Comparison of ENCODE assay signal across 19 cellular contexts in genomic region chr12:61781021-61781581, GRCh38.
DNase-seq lines count a peak whose midpoint lies in the region; ATAC-seq and TF ChIP-seq lines count a peak whose summit lies in the region.
"Had no signal": no experiment of that assay in that cellular context is flagged by ENCODE, and none has a peak within 500 bp of the region (broad histone marks: within the 10 kb centered on the region; RNA-seq: fewer than 3 reads in every experiment).

No MANE protein-coding gene starts in this region.

- H3K4me3 ChIP-seq in neural cell (ENCODE audit: low read length) = no peak overlapping the region
- no peak overlapping the region for H3K4me3 ChIP-seq in CD8-positive, alpha-beta memory T cell (ENCODE audit: low read length)
- H3K4me3 ChIP-seq: HAP-1 had no signal

- H3K27ac ChIP-seq in VCaP = peak overlapping the region; percentile 49
- H3K27ac ChIP-seq in neural cell (ENCODE audit: low read length) = no peak overlapping the region
- no peak overlapping the region for H3K27ac ChIP-seq in CD8-positive, alpha-beta memory T cell (ENCODE audit: low read depth, low read length)
- H3K27ac ChIP-seq: C4-2B, RWPE1 had no signal

- H3K4me2 ChIP-seq in neural cell (ENCODE audit: low read length) = peak overlapping the region; percentile 13

- H3K9me3 ChIP-seq in neural cell (ENCODE audit: low read length) = no peaks in the 10 kb centered on the region
- no peaks in the 10 kb centered on the region for H3K9me3 ChIP-seq in CD8-positive, alpha-beta memory T cell (ENCODE audit: low read length)
- H3K9me3 ChIP-seq: HAP-1 had no signal

- H2AFZ ChIP-seq in neural cell (ENCODE audit: low read depth, low read length) = no peak overlapping the region

- no peaks in the 10 kb centered on the region for H3K27me3 ChIP-seq in neural cell (ENCODE audit: insufficient read depth, low read depth, low read length)
- H3K27me3 ChIP-seq in CD8-positive, alpha-beta memory T cell (ENCODE audit: insufficient read depth, low read length, poor library complexity, severe bottlenecking) = no peaks in the 10 kb centered on the region

- no peak overlapping the region for H3K9ac ChIP-seq in neural cell (ENCODE audit: low read length)

- DNase-seq in ELF-1 (ENCODE audit: low read depth, low spot score) (peak; percentile 10), iPS-NIHi7 (ENCODE audit: extremely low spot score) (peak; percentile 11), NCI-H1417 treated with DMSO at 0.1 percent for 48 hours (lab: John Stamatoyannopoulos, UW) (no peak)
- no peak for DNase-seq in CD8-positive, alpha-beta memory T cell
- DNase-seq: DMS153; KBM-7; MV-4-11; NCI-H1930; NCI-H446; NCI-H69; NK-92 treated with Interleukin-12 subunit alpha and Interleukin-12 subunit beta, amount 100 ng/mL, for 24 hours; PC-3 had no signal

- no peak for ATAC-seq in HG03342 (IDR thresholded peaks at IDR 0.05; ENCODE audit: unreplicated experiment)
- no peak for ATAC-seq in HG03095 (IDR thresholded peaks at IDR 0.05; ENCODE audit: unreplicated experiment)
- ATAC-seq: PC-3 had no signal

- no peaks in the 10 kb centered on the region for H3K79me2 ChIP-seq in neural cell (replicated peaks; ENCODE audit: insufficient read depth, low read length)

- no peaks in the 10 kb centered on the region for H4K20me1 ChIP-seq in neural cell (ENCODE audit: insufficient read depth)

- CTCF ChIA-PET in CD8-positive, alpha-beta memory T cell (lab: Charles Lee) = no interaction called here

- TF ChIP-seq CTCF in VCaP (conservative IDR thresholded peaks at IDR 0.05) = no peak
- TF ChIP-seq CTCF in neural cell (IDR thresholded peaks at IDR 0.05; ENCODE audit: poor library complexity, severe bottlenecking) = no peak

- POLR2A ChIA-PET in CD8-positive, alpha-beta memory T cell (lab: Charles Lee) = no interaction called here

- H3K4me1 ChIP-seq in CD8-positive, alpha-beta memory T cell (ENCODE audit: insufficient read depth, low read length) = no peaks in the 10 kb centered on the region
- H3K4me1 ChIP-seq: HAP-1 had no signal

- no peaks in the 10 kb centered on the region for H3K9me2 ChIP-seq in neural cell (ENCODE audit: insufficient read depth, low read length)

- peaks cover 6 to 14% (median 9%) of the 10 kb centered on the region in 5 donors for H3K9me3 Mint-ChIP-seq in CD8-positive, alpha-beta memory T cell

- no peaks in the 10 kb centered on the region for H3K36me3 Mint-ChIP-seq in CD8-positive, alpha-beta memory T cell

- no peak overlapping the region for H3K4me3 Mint-ChIP-seq in CD8-positive, alpha-beta memory T cell

- TF ChIP-seq RAD21 in neural cell (conservative IDR thresholded peaks at IDR 0.05) = no peak

- H3K36me3 ChIP-seq in neural cell (ENCODE audit: insufficient read depth, low read length) = no peaks in the 10 kb centered on the region
- H3K36me3 ChIP-seq in CD8-positive, alpha-beta memory T cell (ENCODE audit: insufficient read depth, low read length) = no peaks in the 10 kb centered on the region
- H3K36me3 ChIP-seq: HAP-1 had no signal

- H3F3A ChIP-seq in neural cell (ENCODE audit: insufficient read depth, low read length, poor library complexity, severe bottlenecking) = peaks cover 10% of the 10 kb centered on the region

- no peak overlapping the region for H3K27ac Mint-ChIP-seq in CD8-positive, alpha-beta memory T cell

- no peaks in the 10 kb centered on the region for H3K27me3 Mint-ChIP-seq in CD8-positive, alpha-beta memory T cell

- H3K4me1 Mint-ChIP-seq in CD8-positive, alpha-beta memory T cell = peaks cover 0 to 4% (median 0%) of the 10 kb centered on the region in 3 donors

- peak; percentile 34 for TF ChIP-seq EP300 in neural cell (conservative IDR thresholded peaks at IDR 0.05; ENCODE audit: poor library complexity, severe bottlenecking)

TF ChIP-seq in neural cell, 6 proteins besides CTCF, POLR2A, EP300 and RAD21:
- TF ChIP-seq POLR2AphosphoS5 (IDR thresholded peaks at IDR 0.05) (peak; percentile 76), TAF1 (IDR thresholded peaks at IDR 0.05; ENCODE audit: low read depth) (no peak)
- TF ChIP-seq, protein P1, sequence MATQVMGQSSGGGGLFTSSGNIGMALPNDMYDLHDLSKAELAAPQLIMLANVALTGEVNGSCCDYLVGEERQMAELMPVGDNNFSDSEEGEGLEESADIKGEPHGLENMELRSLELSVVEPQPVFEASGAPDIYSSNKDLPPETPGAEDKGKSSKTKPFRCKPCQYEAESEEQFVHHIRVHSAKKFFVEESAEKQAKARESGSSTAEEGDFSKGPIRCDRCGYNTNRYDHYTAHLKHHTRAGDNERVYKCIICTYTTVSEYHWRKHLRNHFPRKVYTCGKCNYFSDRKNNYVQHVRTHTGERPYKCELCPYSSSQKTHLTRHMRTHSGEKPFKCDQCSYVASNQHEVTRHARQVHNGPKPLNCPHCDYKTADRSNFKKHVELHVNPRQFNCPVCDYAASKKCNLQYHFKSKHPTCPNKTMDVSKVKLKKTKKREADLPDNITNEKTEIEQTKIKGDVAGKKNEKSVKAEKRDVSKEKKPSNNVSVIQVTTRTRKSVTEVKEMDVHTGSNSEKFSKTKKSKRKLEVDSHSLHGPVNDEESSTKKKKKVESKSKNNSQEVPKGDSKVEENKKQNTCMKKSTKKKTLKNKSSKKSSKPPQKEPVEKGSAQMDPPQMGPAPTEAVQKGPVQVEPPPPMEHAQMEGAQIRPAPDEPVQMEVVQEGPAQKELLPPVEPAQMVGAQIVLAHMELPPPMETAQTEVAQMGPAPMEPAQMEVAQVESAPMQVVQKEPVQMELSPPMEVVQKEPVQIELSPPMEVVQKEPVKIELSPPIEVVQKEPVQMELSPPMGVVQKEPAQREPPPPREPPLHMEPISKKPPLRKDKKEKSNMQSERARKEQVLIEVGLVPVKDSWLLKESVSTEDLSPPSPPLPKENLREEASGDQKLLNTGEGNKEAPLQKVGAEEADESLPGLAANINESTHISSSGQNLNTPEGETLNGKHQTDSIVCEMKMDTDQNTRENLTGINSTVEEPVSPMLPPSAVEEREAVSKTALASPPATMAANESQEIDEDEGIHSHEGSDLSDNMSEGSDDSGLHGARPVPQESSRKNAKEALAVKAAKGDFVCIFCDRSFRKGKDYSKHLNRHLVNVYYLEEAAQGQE (IDR thresholded peaks at IDR 0.05; ENCODE audit: borderline replicate concordance) = peak; percentile 88
TF ChIP-seq in neural cell: peak in this region for 2.

Comparison
In these comparisons a context has a peak if more than half of its experiments do, and no peak if none do; other contexts are left out.
1. DNase-seq: peak in ELF-1 (single experiment) and iPS-NIHi7 (single experiment); none in NCI-H1417 treated with DMSO at 0.1 percent for 48 hours (single experiment) and CD8-positive, alpha-beta memory T cell (0 of 5).